ENCODE assay signal across 8 cellular contexts in genomic region chr12:4857472-4858291, GRCh38.
A peak's percentile ranks its signal among the peaks of the same experiment; 100 is the strongest.
DNase-seq lines count a peak whose midpoint lies in the region; ATAC-seq lines count a peak whose summit lies in the region.

No MANE protein-coding gene starts in this region.

- no peak overlapping the region for H3K27ac Mint-ChIP-seq in T-helper 1 cell treated with Interleukin-12 subunit alpha and Interleukin-12 subunit beta and Interleukin-4 antibody, amounts not matched to agents 30 μg/mL and 1 μg/mL, for 36 hours

- H3K4me1 Mint-ChIP-seq in T-helper 1 cell treated with Interleukin-12 subunit alpha and Interleukin-12 subunit beta and Interleukin-4 antibody, amounts not matched to agents 30 μg/mL and 1 μg/mL, for 36 hours (ENCODE audit: low read depth), result peaks cover 20% of the 10 kb centered on the region

- no peak for ATAC-seq in GM19467 (IDR thresholded peaks at IDR 0.05; ENCODE audit: unreplicated experiment)

- peaks cover 4% of the 10 kb centered on the region for H3K36me3 Mint-ChIP-seq in T-helper 1 cell treated with Interleukin-12 subunit alpha and Interleukin-12 subunit beta and Interleukin-4 antibody, amounts not matched to agents 30 μg/mL and 1 μg/mL, for 36 hours (ENCODE audit: low read depth)

- no peaks in the 10 kb centered on the region for H3K9me3 Mint-ChIP-seq in T-helper 1 cell treated with Interleukin-12 subunit alpha and Interleukin-12 subunit beta and Interleukin-4 antibody, amounts not matched to agents 30 μg/mL and 1 μg/mL, for 36 hours

- peak; percentile 77 for DNase-seq in DMS153 (lab: John Stamatoyannopoulos, UW)
- DNase-seq in HCEC 1CT, result peak; percentile 50
- DNase-seq in NCI-H146 (lab: John Stamatoyannopoulos, UW), result peak; percentile 89
- DNase-seq in amniotic stem cell (lab: John Stamatoyannopoulos, UW), result peak; percentile 52
- peak; percentile 78 for DNase-seq in hepatic stellate cell (ENCODE audit: low spot score)
- DNase-seq in retina, result peak; percentile 90

- H3K27me3 Mint-ChIP-seq in T-helper 1 cell treated with Interleukin-12 subunit alpha and Interleukin-12 subunit beta and Interleukin-4 antibody, amounts not matched to agents 30 μg/mL and 1 μg/mL, for 36 hours (ENCODE audit: low read depth), result peaks cover 27% of the 10 kb centered on the region

- peak overlapping the region; percentile 54 for H3K4me3 Mint-ChIP-seq in T-helper 1 cell treated with Interleukin-12 subunit alpha and Interleukin-12 subunit beta and Interleukin-4 antibody, amounts not matched to agents 30 μg/mL and 1 μg/mL, for 36 hours
